ENCODE assay signal across 8 cellular contexts in the genomic region with DNA sequence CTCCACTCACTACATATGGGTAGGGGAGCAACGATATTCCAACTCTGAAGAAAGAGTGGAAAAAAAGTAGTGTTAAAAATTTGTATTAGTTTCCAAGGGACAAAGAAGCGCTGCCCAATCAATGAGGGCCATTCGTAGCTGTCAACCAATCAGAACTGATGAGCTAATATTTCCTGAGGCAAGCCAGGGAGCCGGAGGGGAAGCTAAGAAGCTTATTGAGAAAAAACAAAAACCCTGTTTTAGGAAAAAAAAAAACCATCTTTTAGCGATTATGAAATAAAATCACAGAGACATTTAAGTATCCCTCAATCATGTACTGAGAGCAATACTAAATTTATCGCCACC. TPM values are rescaled to one million over a fixed set of nuclear protein-coding genes. Genes with fewer than 3 reads are reported as not detected.
DNase-seq lines count a peak whose midpoint lies in the region; ATAC-seq, FAIRE-seq and TF ChIP-seq lines count a peak whose summit lies in the region.

No MANE protein-coding gene starts in this region.

- peak overlapping the region; percentile 88 to 99 (median 96) for H3K4me3 Mint-ChIP-seq in CD4-positive, CD25-positive, alpha-beta regulatory T cell
- peak overlapping the region; percentile 92 for H3K4me3 Mint-ChIP-seq in HFFc6

- no peak for FAIRE-seq in GM12891 (lab: Jason Lieb, UNC)

- peak overlapping the region; percentile 86 for H3K4me3 ChIP-seq in CD4-positive, CD25-positive, alpha-beta regulatory T cell (ENCODE audit: low read depth, low read length)
- H3K4me3 ChIP-seq in muscle layer of duodenum (ENCODE audit: low read depth in 1 of 2, low read length in 2 of 2) (peak overlapping the region; percentile 71 to 82), urinary bladder (ENCODE audit: low read depth, low read length) (peak overlapping the region; percentile 20)

- H3K36me3 Mint-ChIP-seq in CD4-positive, CD25-positive, alpha-beta regulatory T cell, result no peaks in the 10 kb centered on the region
- H3K36me3 Mint-ChIP-seq in HFFc6 (ENCODE audit: low read depth), result 0 out of 2 replicates have a peak, but pooled peaks cover 4% of the 10 kb centered on the region

- no peak for TF ChIP-seq CTCF in HFFc6 (IDR thresholded peaks at IDR 0.05)

- peaks cover 46% of the 10 kb centered on the region for H3K4me1 ChIP-seq in CD4-positive, CD25-positive, alpha-beta regulatory T cell (ENCODE audit: control insufficient read depth, insufficient read depth, low read length, poor library complexity, severe bottlenecking)
- H3K4me1 ChIP-seq in muscle layer of duodenum (ENCODE audit: control insufficient read depth in 1 of 2, insufficient read depth in 2 of 2, low read length in 2 of 2) (peaks cover 0 to 9% of the 10 kb centered on the region in 2 donors), urinary bladder (ENCODE audit: insufficient read depth) (no peaks in the 10 kb centered on the region)

- H3K27me3 Mint-ChIP-seq in CD4-positive, CD25-positive, alpha-beta regulatory T cell, result no peaks in the 10 kb centered on the region
- H3K27me3 Mint-ChIP-seq in HFFc6 (ENCODE audit: insufficient read depth), result peaks cover 15% of the 10 kb centered on the region

- DNase-seq in CD4-positive, CD25-positive, alpha-beta regulatory T cell, result peak in 2 of 3 donors; percentile 25 to 87
- DNase-seq in HFFc6 (peak; percentile 80), NCI-H460 (ENCODE audit: extremely low read depth, low read depth) (peak; percentile 72), fibroblast of gingiva (ENCODE audit: low read depth) (peak; percentile 84), GM12891 (ENCODE audit: insufficient read length, low spot score) (no peak)
- DNase-seq in activated CD4-positive, alpha-beta T cell treated with anti-CD3 and anti-CD28 coated beads, Interleukin-2, amount 50 U/mL, for 48 hours, result peak; percentile 26 to 47

- no peak for ATAC-seq in CD4-positive, CD25-positive, alpha-beta regulatory T cell (ENCODE audit: low read depth in 2 of 2)

- H3K9me3 ChIP-seq in CD4-positive, CD25-positive, alpha-beta regulatory T cell (ENCODE audit: control insufficient read depth in 2 of 2, low read length in 2 of 2), result peaks cover 0 to 2% of the 10 kb centered on the region in 2 experiments
- no peaks in the 10 kb centered on the region for H3K9me3 ChIP-seq in muscle layer of duodenum (ENCODE audit: control insufficient read depth in 1 of 2, low read length in 2 of 2)

- H3K4me1 Mint-ChIP-seq in CD4-positive, CD25-positive, alpha-beta regulatory T cell, result peaks cover 16 to 51% (median 22%) of the 10 kb centered on the region in 4 donors
- peaks cover 71% of the 10 kb centered on the region for H3K4me1 Mint-ChIP-seq in HFFc6 (ENCODE audit: low read depth)

- no peaks in the 10 kb centered on the region for H3K27me3 ChIP-seq in CD4-positive, CD25-positive, alpha-beta regulatory T cell (ENCODE audit: control insufficient read depth, insufficient read depth, low read length)
- no peaks in the 10 kb centered on the region for H3K27me3 ChIP-seq in muscle layer of duodenum (ENCODE audit: low read depth, low read length)

- H3K9me3 Mint-ChIP-seq in CD4-positive, CD25-positive, alpha-beta regulatory T cell, result peaks cover 0 to 6% (median 0%) of the 10 kb centered on the region in 7 donors
- H3K9me3 Mint-ChIP-seq in HFFc6, result no peaks in the 10 kb centered on the region; the same call in 1 of the 2 replicates

- H3K27ac Mint-ChIP-seq in CD4-positive, CD25-positive, alpha-beta regulatory T cell, result peak overlapping the region; percentile 96 to 100 (median 98)
- peak overlapping the region; percentile 100 for H3K27ac Mint-ChIP-seq in HFFc6

- TF ChIP-seq POLR2A in GM12891 (IDR thresholded peaks at IDR 0.05; ENCODE audit: low read depth, low read length), result no peak

- H3K36me3 ChIP-seq in CD4-positive, CD25-positive, alpha-beta regulatory T cell (ENCODE audit: control insufficient read depth, insufficient read depth, low read length), result no peaks in the 10 kb centered on the region
- no peaks in the 10 kb centered on the region for H3K36me3 ChIP-seq in muscle layer of duodenum (ENCODE audit: control insufficient read depth in 1 of 2, insufficient read depth in 2 of 2, low read length in 2 of 2)
- no peaks in the 10 kb centered on the region for H3K36me3 ChIP-seq in urinary bladder (ENCODE audit: insufficient read depth)

- WGBS in urinary bladder, result 5% methylated on average over 6 of the region's 6 CpGs

- H3K27ac ChIP-seq in CD4-positive, CD25-positive, alpha-beta regulatory T cell (ENCODE audit: insufficient read depth, low read length, poor library complexity, severe bottlenecking), result peak overlapping the region; percentile 97
- peak overlapping the region; percentile 98 for H3K27ac ChIP-seq in muscle layer of duodenum (ENCODE audit: low read length)
- peak overlapping the region; percentile 91 for H3K27ac ChIP-seq in urinary bladder (ENCODE audit: low read depth)

TF ChIP-seq in GM12891, 5 proteins besides CTCF, POLR2A, EP300 and RAD21:
- no peak for TF ChIP-seq POU2F2 (IDR thresholded peaks at IDR 0.05; ENCODE audit: low read depth, low read length)
- TF ChIP-seq SPI1 (IDR thresholded peaks at IDR 0.05; ENCODE audit: low read depth, low read length), result no peak
- TF ChIP-seq TAF1 (IDR thresholded peaks at IDR 0.05; ENCODE audit: low read depth, low read length), result no peak
- no peak for TF ChIP-seq PAX5 (IDR thresholded peaks at IDR 0.05; ENCODE audit: insufficient read depth, low read length, severe bottlenecking)
- no peak for TF ChIP-seq POLR2AphosphoS5 (IDR thresholded peaks at IDR 0.05; ENCODE audit: low read depth, low read length)
TF ChIP-seq in GM12891: peak in this region for 0.

RNA-seq across cellular contexts. Expression of a gene that starts 59.5 kb away (rescaled TPM):
- total RNA-seq in CD4-positive, CD25-positive, alpha-beta regulatory T cell, result 22.9 TPM
- 10 to 100 TPM in 1 of 4 donors, 1 to 10 TPM in 3; 6.6 to 10.9 (median 8.4) TPM for polyA plus RNA-seq in CD4-positive, CD25-positive, alpha-beta regulatory T cell
- total RNA-seq in HFFc6 (2021; fragmentation: NEBNext Ultra II Directional; extraction: Animal tissue kit (Norgen Biotek cat#: 25700)), result 1 to 10 TPM; 5.4 to 7.5 (median 6.8) TPM
- 5.7 and 7.2 TPM in 2 replicates for total RNA-seq in NCI-H460 (2014; rRNA removed; shearing (Covaris generic))
- polyA plus RNA-seq in NCI-H460 (2014; cell fraction: nucleus; rRNA removed), result 3.6 and 4.7 TPM in 2 replicates
- total RNA-seq in urinary bladder, result 13.4 TPM
- polyA plus RNA-seq in urinary bladder, result 4.6 TPM
- polyA plus RNA-seq in GM12891 (2012; ENCODE audit: low read depth, missing spikeins), result 6.0 TPM

Comparison
In these comparisons a context has a peak if more than half of its experiments do, and no peak if none do; other contexts are left out.
1. H3K4me3 ChIP-seq: peak in every context shown above with its lines; median percentile 86 in CD4-positive, CD25-positive, alpha-beta regulatory T cell; 76 in muscle layer of duodenum; 20 in urinary bladder.